Comparison of ENCODE assay signal across 13 cellular contexts in the genomic region with DNA sequence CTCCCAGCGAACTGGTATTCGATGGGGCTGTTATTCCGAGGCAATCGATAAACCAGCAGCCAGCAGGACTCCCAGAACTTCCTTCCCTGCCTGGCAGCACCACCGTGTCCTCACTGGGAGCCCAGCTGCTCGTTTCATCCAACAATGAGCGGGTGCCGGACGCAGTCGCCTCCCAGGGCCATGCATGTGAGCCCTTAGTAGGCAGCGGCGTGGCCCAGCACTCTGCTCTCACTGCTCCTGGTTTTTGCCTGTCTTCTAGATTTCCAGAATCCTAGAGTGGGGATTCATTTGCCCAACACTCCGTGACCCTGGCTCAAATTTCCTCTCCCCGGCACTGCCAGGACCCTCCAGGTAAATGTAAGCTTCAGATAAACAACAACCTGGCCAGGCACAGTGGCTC.
"Had no signal": no experiment of that assay in that cellular context is flagged by ENCODE, and none has a peak within 500 bp of the region (broad histone marks: within the 10 kb centered on the region; RNA-seq: fewer than 3 reads in every experiment).

No MANE protein-coding gene starts in this region.

- H3K9me3 ChIP-seq: body of pancreas, mucosa of descending colon, tibial nerve, vagina had no signal

- H3K4me3 ChIP-seq: body of pancreas, mucosa of descending colon, tibial nerve, vagina had no signal

- H3K27ac Mint-ChIP-seq: activated T-helper 17 cell treated with anti-CD3 and anti-CD28 coated beads, Interleukin-2, amount 50 U/mL, for 72 hours; immature natural killer cell had no signal

- H3K27ac ChIP-seq: vagina had no signal

- H3K4me3 Mint-ChIP-seq: activated T-helper 17 cell treated with anti-CD3 and anti-CD28 coated beads, Interleukin-2, amount 50 U/mL, for 72 hours; immature natural killer cell; nephron had no signal

- H3K27me3 ChIP-seq: body of pancreas, tibial nerve, vagina had no signal

- H3K27me3 Mint-ChIP-seq: activated T-helper 17 cell treated with anti-CD3 and anti-CD28 coated beads, Interleukin-2, amount 50 U/mL, for 72 hours had no signal

- H3K36me3 Mint-ChIP-seq: immature natural killer cell had no signal

- ATAC-seq: activated T-helper 17 cell treated with anti-CD3 and anti-CD28 coated beads, Interleukin-2, amount 50 U/mL, for 72 hours; body of pancreas had no signal

- DNase-seq: activated CD4-positive, alpha-beta T cell treated with anti-CD3 and anti-CD28 coated beads, Interleukin-2, amount 50 U/mL, for 1 hour; activated naive CD4-positive, alpha-beta T cell treated with anti-CD3 and anti-CD28 coated beads, Interleukin-2, amount 50 U/mL, for 16 hours; activated T-cell treated with anti-CD3 and anti-CD28 coated beads for 4 hours; amniotic stem cell; erythroblast; immature natural killer cell; T-helper 2 cell had no signal

- H3K4me1 Mint-ChIP-seq: activated T-helper 17 cell treated with anti-CD3 and anti-CD28 coated beads, Interleukin-2, amount 50 U/mL, for 72 hours; immature natural killer cell had no signal

- H3K9me3 Mint-ChIP-seq: activated T-helper 17 cell treated with anti-CD3 and anti-CD28 coated beads, Interleukin-2, amount 50 U/mL, for 72 hours; immature natural killer cell; nephron had no signal
